18 cellular contexts compared by ENCODE assay signal in the genomic region with DNA sequence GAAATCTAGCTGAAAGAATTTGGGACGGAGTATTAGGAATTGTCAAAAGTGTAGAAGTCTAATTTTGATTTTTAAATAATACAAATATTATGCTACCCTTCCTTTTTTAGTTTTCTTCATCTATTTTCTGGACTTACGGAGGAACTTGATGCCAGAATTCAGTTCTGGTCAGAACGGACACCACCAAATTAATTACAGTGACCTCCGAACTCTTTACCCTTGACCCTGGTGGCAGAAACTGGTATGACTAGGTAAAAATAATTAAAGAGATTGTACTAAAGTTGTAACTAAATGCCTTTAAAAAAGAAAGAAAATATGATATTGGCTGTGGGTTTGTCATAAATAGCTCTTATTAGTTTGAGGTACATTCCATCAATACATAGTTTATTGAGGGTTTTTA.
DNase-seq lines count a peak whose midpoint lies in the region; ATAC-seq, FAIRE-seq and TF ChIP-seq lines count a peak whose summit lies in the region.
"Had no signal": no experiment of that assay in that cellular context is flagged by ENCODE, and none has a peak within 500 bp of the region (broad histone marks: within the 10 kb centered on the region; RNA-seq: fewer than 3 reads in every experiment).

No MANE protein-coding gene starts in this region.

- H3K4ac ChIP-seq in H1 (replicated peaks; ENCODE audit: insufficient read length, low read depth, low read length), result no peak overlapping the region

- H4K91ac ChIP-seq in H1 (replicated peaks; ENCODE audit: insufficient read length, low read length), result no peak overlapping the region

- TF ChIP-seq EP300 in H1 (IDR thresholded peaks at IDR 0.05; ENCODE audit: borderline replicate concordance in 1 of 2, low read depth in 2 of 2, low read length in 2 of 2), result no peak

- no peak overlapping the region for H3K56ac ChIP-seq in H1 (replicated peaks; ENCODE audit: insufficient read length, low read depth, low read length)

- H2BK120ac ChIP-seq in H1 (replicated peaks; ENCODE audit: low read depth, low read length), result no peak overlapping the region

- H4K5ac ChIP-seq in H1 (ENCODE audit: insufficient read length, low read depth, low read length), result no peak overlapping the region

- H3K4me1 ChIP-seq in DND-41 (ENCODE audit: insufficient read depth, low read length) (no peaks in the 10 kb centered on the region), KMS-11 (ENCODE audit: low read depth, poor library complexity, severe bottlenecking) (no peaks in the 10 kb centered on the region), H1 (replicated peaks in 1 of 4; ENCODE audit: control insufficient read depth in 3 of 4, insufficient read depth in 4 of 4, low read length in 3 of 4) (peaks cover 0 to 8% (median 5%) of the 10 kb centered on the region in 4 experiments; a peak in 3 of 7 replicates)
- H3K4me1 ChIP-seq: parathyroid adenoma, thyroid gland had no signal

- H3K9ac ChIP-seq in DND-41 (ENCODE audit: low read depth, low read length) (no peak overlapping the region), KMS-11 (no peak overlapping the region), H1 (replicated peaks in 1 of 4; ENCODE audit: extremely low read depth in 1 of 4, low read depth in 3 of 4, low read length in 3 of 4) (no peak overlapping the region)
- H3K9ac ChIP-seq: parathyroid adenoma had no signal

- H2BK15ac ChIP-seq in H1 (ENCODE audit: low read length), result no peak overlapping the region

- no peaks in the 10 kb centered on the region for H3K9me3 ChIP-seq in DND-41 (ENCODE audit: insufficient read depth, low read length, severe bottlenecking)
- H3K9me3 ChIP-seq in H1 (ENCODE audit: insufficient read depth in 2 of 2, low read depth in 1 of 2, low read length in 1 of 2), result no peaks in the 10 kb centered on the region
- H3K9me3 ChIP-seq: thyroid gland had no signal

- H3K27ac ChIP-seq in DND-41 (ENCODE audit: low read length), result no peak overlapping the region
- H3K27ac ChIP-seq in KMS-11, result no peak overlapping the region
- H3K27ac ChIP-seq in H1 (ENCODE audit: low read depth, low read length), result no peak overlapping the region
- H3K27ac ChIP-seq: coronary artery, parathyroid adenoma, SK-N-MC, thyroid gland had no signal

- H3K27ac Mint-ChIP-seq in progenitor cell of endocrine pancreas, result no peak overlapping the region
- H3K27ac Mint-ChIP-seq: activated CD4-positive, alpha-beta T cell treated with anti-CD3 and anti-CD28 coated beads, Interleukin-2, amount 10 ng/mL, durations not matched to agents 24 days and 14 days had no signal

- H2BK12ac ChIP-seq in H1 (ENCODE audit: low read depth, low read length), result no peak overlapping the region

- no peak overlapping the region for H2BK5ac ChIP-seq in H1 (ENCODE audit: low read depth, low read length)

- no peak overlapping the region for H2BK20ac ChIP-seq in H1 (ENCODE audit: low read length)

- peaks cover 4% of the 10 kb centered on the region for H3K27me3 Mint-ChIP-seq in progenitor cell of endocrine pancreas
- H3K27me3 Mint-ChIP-seq: activated CD4-positive, alpha-beta T cell treated with anti-CD3 and anti-CD28 coated beads, Interleukin-2, amount 10 ng/mL, durations not matched to agents 24 days and 14 days had no signal

- no peaks in the 10 kb centered on the region for H3K36me3 Mint-ChIP-seq in progenitor cell of endocrine pancreas (ENCODE audit: insufficient read depth)

- no peaks in the 10 kb centered on the region for H3K79me1 ChIP-seq in H1 (ENCODE audit: low read depth, low read length)

- no peak for TF ChIP-seq POLR2A in H1 (IDR thresholded peaks at IDR 0.05; ENCODE audit: control extremely low read depth in 1 of 2, low read depth in 2 of 2, low read length in 2 of 2)

- H3K4me3 ChIP-seq in DND-41 (ENCODE audit: low read depth in 1 of 2, low read length in 2 of 2), result no peak overlapping the region
- no peak overlapping the region for H3K4me3 ChIP-seq in KMS-11 (IDR thresholded peaks at IDR 0.05; ENCODE audit: insufficient read depth, low read depth, low read length)
- no peak overlapping the region for H3K4me3 ChIP-seq in H1 (ENCODE audit: extremely low read depth in 1 of 4, insufficient read depth in 2 of 4, low read depth in 3 of 4, low read length in 4 of 4)
- H3K4me3 ChIP-seq: coronary artery, SK-N-MC, thyroid gland had no signal

- peaks cover 7% of the 10 kb centered on the region for H3K9me3 Mint-ChIP-seq in progenitor cell of endocrine pancreas (ENCODE audit: low read depth)
- H3K9me3 Mint-ChIP-seq: activated CD4-positive, alpha-beta T cell treated with anti-CD3 and anti-CD28 coated beads, Interleukin-2, amount 10 ng/mL, durations not matched to agents 24 days and 14 days had no signal

- TF ChIP-seq CTCF in DND-41 (IDR thresholded peaks at IDR 0.05; ENCODE audit: borderline replicate concordance, extremely low read depth, low read length, poor library complexity, severe bottlenecking) (peak; percentile 14), KMS-11 (conservative IDR thresholded peaks at IDR 0.05; ENCODE audit: low read depth, low read length) (peak; percentile 27; the same call in 1 of the 2 replicates), H1 (IDR thresholded peaks at IDR 0.05; ENCODE audit: control extremely low read depth in 1 of 3, insufficient read depth in 1 of 3, low read depth in 1 of 3, low read length in 3 of 3) (peak in 2 of 3 experiments; percentile 26 to 33; a peak in 3 of 4 replicates), progenitor cell of endocrine pancreas (IDR thresholded peaks at IDR 0.05; ENCODE audit: unreplicated experiment) (peak; percentile 47)

- H2AK5ac ChIP-seq in H1 (ENCODE audit: low read depth, low read length), result no peak overlapping the region

- H4K8ac ChIP-seq in H1 (ENCODE audit: extremely low read depth, insufficient read depth, low read length), result no peak overlapping the region

- CTCF ChIA-PET in H1 (lab: Charles Lee; ENCODE audit: partially characterized antibody), result interaction anchor here (0.6 to 2.7 kb wide), 21 partner anchors 8 to 1420 kb away, joined by 3 to 10 read pairs (median 4); no protein-coding TSS in a partner anchor

- H3K27me3 ChIP-seq in DND-41 (ENCODE audit: insufficient read depth, low read length, poor library complexity), result no peaks in the 10 kb centered on the region
- no peaks in the 10 kb centered on the region for H3K27me3 ChIP-seq in KMS-11 (ENCODE audit: insufficient read depth, low read depth)
- no peaks in the 10 kb centered on the region for H3K27me3 ChIP-seq in H1 (replicated peaks in 1 of 4; ENCODE audit: control insufficient read depth in 3 of 4, extremely low read depth in 1 of 4, insufficient read depth in 3 of 4, low read length in 3 of 4)
- H3K27me3 ChIP-seq: thyroid gland had no signal

- peak in 1 of 2 experiments; percentile 10; a peak in 2 of 4 replicates for TF ChIP-seq RAD21 in H1 (IDR thresholded peaks at IDR 0.05 in 1 of 2, conservative IDR thresholded peaks at IDR 0.05 in 1 of 2; ENCODE audit: low read depth in 2 of 2, low read length in 2 of 2)

- POLR2A ChIA-PET in H1 (lab: Charles Lee; ENCODE audit: partially characterized antibody), result no interaction called here

- no peak overlapping the region for H3K4me2 ChIP-seq in DND-41 (ENCODE audit: insufficient read depth, low read length)
- H3K4me2 ChIP-seq in KMS-11, result no peak overlapping the region
- H3K4me2 ChIP-seq in H1 (ENCODE audit: insufficient read depth in 1 of 2, low read depth in 2 of 2, low read length in 2 of 2), result no peak overlapping the region

- H3K79me2 ChIP-seq in DND-41 (ENCODE audit: insufficient read depth, low read length), result no peaks in the 10 kb centered on the region
- no peaks in the 10 kb centered on the region for H3K79me2 ChIP-seq in KMS-11 (ENCODE audit: insufficient read depth, low read depth)
- no peaks in the 10 kb centered on the region for H3K79me2 ChIP-seq in H1 (ENCODE audit: control insufficient read depth in 1 of 2, insufficient read depth in 2 of 2, low read length in 2 of 2)
- H3K79me2 ChIP-seq: parathyroid adenoma had no signal

- H3K18ac ChIP-seq in H1 (ENCODE audit: extremely low read depth, low read length), result no peak overlapping the region

- no peaks in the 10 kb centered on the region for H3K4me1 Mint-ChIP-seq in progenitor cell of endocrine pancreas (ENCODE audit: low read depth)
- H3K4me1 Mint-ChIP-seq: activated CD4-positive, alpha-beta T cell treated with anti-CD3 and anti-CD28 coated beads, Interleukin-2, amount 10 ng/mL, durations not matched to agents 24 days and 14 days had no signal

- no peak overlapping the region for H3K14ac ChIP-seq in H1 (ENCODE audit: insufficient read length)

- 85% methylated on average over 4 of the region's 4 CpGs; no CpG with 5 or more reads in 1 of the 2 experiments for WGBS in H1 (ENCODE audit: extremely low coverage in 1 of 2, insufficient coverage in 1 of 2, insufficient read length in 1 of 2, insufficient replicate concordance in 2 of 2, low coverage in 1 of 2, low lambda C conversion rate in 2 of 2, missing lambda C conversion rate in 1 of 2), 2 experiments

- 0 out of 2 replicates have a peak, but pooled peaks cover 1% of the 10 kb centered on the region for H3K23me2 ChIP-seq in H1 (ENCODE audit: low read depth, low read length)

- no peaks in the 10 kb centered on the region for H4K20me1 ChIP-seq in DND-41 (ENCODE audit: insufficient read depth, low read length)
- no peaks in the 10 kb centered on the region for H4K20me1 ChIP-seq in KMS-11 (ENCODE audit: insufficient read depth)
- no peaks in the 10 kb centered on the region for H4K20me1 ChIP-seq in H1 (replicated peaks in 1 of 2; ENCODE audit: control insufficient read depth in 1 of 2, insufficient read depth in 2 of 2, low read length in 2 of 2)

- FAIRE-seq in H1 (lab: Jason Lieb, UNC), result no peak
- FAIRE-seq: endothelial cell of umbilical vein had no signal

- H3K23ac ChIP-seq in H1 (ENCODE audit: insufficient read length), result no peak overlapping the region

- no peak for ATAC-seq in DND-41 (ENCODE audit: insufficient read depth, low read depth)
- no peak for ATAC-seq in GM21447 (IDR thresholded peaks at IDR 0.05; ENCODE audit: unreplicated experiment)
- ATAC-seq: Panc1 had no signal

- no peak overlapping the region for H3K4me3 Mint-ChIP-seq in progenitor cell of endocrine pancreas (ENCODE audit: low read depth)
- H3K4me3 Mint-ChIP-seq: activated CD4-positive, alpha-beta T cell treated with anti-CD3 and anti-CD28 coated beads, Interleukin-2, amount 10 ng/mL, durations not matched to agents 24 days and 14 days had no signal

- DNase-seq in DND-41 (no peak), H1 (ENCODE audit: low read depth in 1 of 2, low spot score in 2 of 2) (no peak), progenitor cell of endocrine pancreas (ENCODE audit: low spot score, unreplicated experiment) (no peak), NCI-H1694 (lab: John Stamatoyannopoulos, UW) (no peak), AG20443 (ENCODE audit: low spot score) (no peak)
- DNase-seq: activated CD4-positive, alpha-beta T cell treated with anti-CD3 and anti-CD28 coated beads, Interleukin-2, amount 10 ng/mL, durations not matched to agents 24 days and 14 days; aorta; DMS79 treated with DMSO at 0.1 percent for 48 hours; NCI-H1092; NCI-H2107; thyroid gland had no signal

- H2AFZ ChIP-seq in DND-41 (ENCODE audit: low read depth, low read length) (no peak overlapping the region), KMS-11 (ENCODE audit: low read depth) (no peak overlapping the region), H1 (ENCODE audit: low read length) (no peak overlapping the region)
- H2AFZ ChIP-seq: parathyroid adenoma had no signal

- no peaks in the 10 kb centered on the region for H3K36me3 ChIP-seq in DND-41 (ENCODE audit: insufficient read depth, low read length)
- H3K36me3 ChIP-seq in KMS-11 (ENCODE audit: insufficient read depth), result no peaks in the 10 kb centered on the region
- H3K36me3 ChIP-seq in H1 (ENCODE audit: control insufficient read depth in 2 of 4, insufficient read depth in 4 of 4, low read length in 3 of 4), result no peaks in the 10 kb centered on the region; a peak in 1 of 8 replicates
- H3K36me3 ChIP-seq: thyroid gland had no signal
